Comparison of ENCODE assay signal across 1 cellular context in genomic region chr2:22795467-22795866, GRCh38.
TF ChIP-seq lines count a peak whose summit lies in the region.

No MANE protein-coding gene starts in this region.

TF ChIP-seq in H1, 55 proteins besides CTCF, POLR2A, EP300 and RAD21 (continued from another document):
- TF ChIP-seq, protein P1, sequence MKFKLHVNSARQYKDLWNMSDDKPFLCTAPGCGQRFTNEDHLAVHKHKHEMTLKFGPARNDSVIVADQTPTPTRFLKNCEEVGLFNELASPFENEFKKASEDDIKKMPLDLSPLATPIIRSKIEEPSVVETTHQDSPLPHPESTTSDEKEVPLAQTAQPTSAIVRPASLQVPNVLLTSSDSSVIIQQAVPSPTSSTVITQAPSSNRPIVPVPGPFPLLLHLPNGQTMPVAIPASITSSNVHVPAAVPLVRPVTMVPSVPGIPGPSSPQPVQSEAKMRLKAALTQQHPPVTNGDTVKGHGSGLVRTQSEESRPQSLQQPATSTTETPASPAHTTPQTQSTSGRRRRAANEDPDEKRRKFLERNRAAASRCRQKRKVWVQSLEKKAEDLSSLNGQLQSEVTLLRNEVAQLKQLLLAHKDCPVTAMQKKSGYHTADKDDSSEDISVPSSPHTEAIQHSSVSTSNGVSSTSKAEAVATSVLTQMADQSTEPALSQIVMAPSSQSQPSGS (IDR thresholded peaks at IDR 0.05; ENCODE audit: low read length): no peak
